12 cellular contexts compared by ENCODE assay signal in genomic region chr7:32616625-32617024, GRCh38.
DNase-seq lines count a peak whose midpoint lies in the region; ATAC-seq, FAIRE-seq and TF ChIP-seq lines count a peak whose summit lies in the region.
"Had no signal": no experiment of that assay in that cellular context is flagged by ENCODE, and none has a peak within 500 bp of the region (broad histone marks: within the 10 kb centered on the region; RNA-seq: fewer than 3 reads in every experiment).

No MANE protein-coding gene starts in this region.

- H2BK20ac ChIP-seq in H1 (ENCODE audit: low read length): 0 out of 2 replicates have a peak overlapping the region, but pooled peaks have one; percentile 23

- H3K36me3 Mint-ChIP-seq in activated T-cell treated with anti-CD3 and anti-CD28 coated beads, Interleukin-2, amount 50 U/mL, for 4 hours (ENCODE audit: insufficient read depth): no peaks in the 10 kb centered on the region
- no peaks in the 10 kb centered on the region for H3K36me3 Mint-ChIP-seq in natural killer cell
- H3K36me3 Mint-ChIP-seq: CD4-positive, CD25-positive, alpha-beta regulatory T cell had no signal

- no peak overlapping the region for H3K4ac ChIP-seq in H1 (replicated peaks; ENCODE audit: insufficient read length, low read depth, low read length)

- POLR2A ChIA-PET in H1 (lab: Charles Lee; ENCODE audit: partially characterized antibody): no interaction called here

- no peak for TF ChIP-seq RAD21 in H1 (IDR thresholded peaks at IDR 0.05 in 1 of 2, conservative IDR thresholded peaks at IDR 0.05 in 1 of 2; ENCODE audit: low read depth in 2 of 2, low read length in 2 of 2)

- no peak overlapping the region for H3K18ac ChIP-seq in H1 (ENCODE audit: extremely low read depth, low read length)

- H3K56ac ChIP-seq in H1 (replicated peaks; ENCODE audit: insufficient read length, low read depth, low read length): no peak overlapping the region

- no peak overlapping the region for H3K27ac ChIP-seq in H1 (ENCODE audit: low read depth, low read length)
- H3K27ac ChIP-seq in lung (ENCODE audit: low read depth in 1 of 2, low read length in 1 of 2): peak overlapping the region in 1 of 2 donors; percentile 23
- H3K27ac ChIP-seq: dorsolateral prefrontal cortex, vagina had no signal

- TF ChIP-seq EP300 in H1 (IDR thresholded peaks at IDR 0.05; ENCODE audit: borderline replicate concordance in 1 of 2, low read depth in 2 of 2, low read length in 2 of 2): no peak

- no peak overlapping the region for H3K14ac ChIP-seq in H1 (ENCODE audit: insufficient read length)

- H3K4me3 Mint-ChIP-seq in activated T-cell treated with anti-CD3 and anti-CD28 coated beads, Interleukin-2, amount 50 U/mL, for 4 hours: no peak overlapping the region
- H3K4me3 Mint-ChIP-seq in natural killer cell: no peak overlapping the region
- H3K4me3 Mint-ChIP-seq: CD4-positive, CD25-positive, alpha-beta regulatory T cell; memory B cell had no signal

- H3K4me2 ChIP-seq in H1 (ENCODE audit: insufficient read depth in 1 of 2, low read depth in 2 of 2, low read length in 2 of 2): no peak overlapping the region

- no peak overlapping the region for H3K9ac ChIP-seq in H1 (replicated peaks in 1 of 4; ENCODE audit: extremely low read depth in 1 of 4, low read depth in 3 of 4, low read length in 3 of 4)

- no peak for TF ChIP-seq POLR2A in H1 (IDR thresholded peaks at IDR 0.05; ENCODE audit: control extremely low read depth in 1 of 2, low read depth in 2 of 2, low read length in 2 of 2)

- H3K9me3 ChIP-seq in MG63 (no peaks in the 10 kb centered on the region), H1 (ENCODE audit: insufficient read depth in 2 of 2, low read depth in 1 of 2, low read length in 1 of 2) (no peaks in the 10 kb centered on the region), lung (ENCODE audit: control insufficient read depth in 2 of 2, insufficient read depth in 1 of 2, low read length in 1 of 2) (no peaks in the 10 kb centered on the region)
- H3K9me3 ChIP-seq: vagina had no signal

- no peak overlapping the region for H3K4me3 ChIP-seq in MG63
- H3K4me3 ChIP-seq in H1 (ENCODE audit: extremely low read depth in 1 of 4, insufficient read depth in 2 of 4, low read depth in 3 of 4, low read length in 4 of 4): no peak overlapping the region
- H3K4me3 ChIP-seq in lung: no peak overlapping the region
- H3K4me3 ChIP-seq: dorsolateral prefrontal cortex, vagina had no signal

- no peak overlapping the region for H4K8ac ChIP-seq in H1 (ENCODE audit: extremely low read depth, insufficient read depth, low read length)

- DNase-seq in AG08396 (ENCODE audit: low spot score) (peak; percentile 57), MG63 (peak; percentile 96), H1 (ENCODE audit: low read depth in 1 of 2, low spot score in 2 of 2) (no peak), lung (ENCODE audit: low spot score) (peak; percentile 32), NCI-H2107 treated with DMSO at 0.1 percent for 48 hours (lab: John Stamatoyannopoulos, UW; ENCODE audit: unreplicated experiment) (no peak), natural killer cell (no peak), NCI-H2029 (lab: John Stamatoyannopoulos, UW) (no peak)
- DNase-seq in activated T-cell treated with anti-CD3 and anti-CD28 coated beads, Interleukin-2, amount 50 U/mL, for 4 hours: no peak
- DNase-seq: CD4-positive, CD25-positive, alpha-beta regulatory T cell had no signal

- H3K27me3 Mint-ChIP-seq in activated T-cell treated with anti-CD3 and anti-CD28 coated beads, Interleukin-2, amount 50 U/mL, for 4 hours (ENCODE audit: low read depth): no peaks in the 10 kb centered on the region
- peaks cover 5 to 19% of the 10 kb centered on the region in 2 donors for H3K27me3 Mint-ChIP-seq in natural killer cell (ENCODE audit: low read depth in 2 of 2)
- H3K27me3 Mint-ChIP-seq: memory B cell had no signal

- ATAC-seq in lung (ENCODE audit: insufficient read depth, low FRiP score) (no peak), natural killer cell (no peak)
- ATAC-seq in activated T-cell treated with anti-CD3 and anti-CD28 coated beads, Interleukin-2, amount 50 U/mL, for 4 hours: no peak

- H3K36me3 ChIP-seq in MG63 (no peaks in the 10 kb centered on the region), H1 (ENCODE audit: control insufficient read depth in 2 of 4, insufficient read depth in 4 of 4, low read length in 3 of 4) (no peaks in the 10 kb centered on the region), lung (ENCODE audit: control insufficient read depth in 2 of 2, insufficient read depth in 2 of 2, low read length in 2 of 2) (no peaks in the 10 kb centered on the region)
- H3K36me3 ChIP-seq: vagina had no signal

- no peaks in the 10 kb centered on the region for H3K9me3 Mint-ChIP-seq in activated T-cell treated with anti-CD3 and anti-CD28 coated beads, Interleukin-2, amount 50 U/mL, for 4 hours
- no peaks in the 10 kb centered on the region for H3K9me3 Mint-ChIP-seq in natural killer cell

- H2AFZ ChIP-seq in H1 (ENCODE audit: low read length): no peak overlapping the region

- H3K23ac ChIP-seq in H1 (ENCODE audit: insufficient read length): no peak overlapping the region

- H3K4me1 ChIP-seq in H1 (replicated peaks in 1 of 4; ENCODE audit: control insufficient read depth in 3 of 4, insufficient read depth in 4 of 4, low read length in 3 of 4) (peaks cover under 1 to 9% (median 5%) of the 10 kb centered on the region in 4 experiments; a peak in 5 of 7 replicates), lung (ENCODE audit: control insufficient read depth in 2 of 2, insufficient read depth in 2 of 2, low read length in 2 of 2) (no peaks in the 10 kb centered on the region)

- H2AK5ac ChIP-seq in H1 (ENCODE audit: low read depth, low read length): no peak overlapping the region

- no peaks in the 10 kb centered on the region for H3K4me1 Mint-ChIP-seq in activated T-cell treated with anti-CD3 and anti-CD28 coated beads, Interleukin-2, amount 50 U/mL, for 4 hours (ENCODE audit: low read depth)
- no peaks in the 10 kb centered on the region for H3K4me1 Mint-ChIP-seq in natural killer cell
- H3K4me1 Mint-ChIP-seq: CD4-positive, CD25-positive, alpha-beta regulatory T cell; memory B cell had no signal

- CTCF ChIA-PET in H1 (lab: Charles Lee; ENCODE audit: partially characterized antibody): interaction anchor here (0.6 kb wide), 1 partner anchor 132 kb away, joined by 3 read pairs; no protein-coding TSS in a partner anchor

- intact Hi-C loops in natural killer cell (cut with micrococcal nuclease): no loop called here

- H3K79me1 ChIP-seq in H1 (ENCODE audit: low read depth, low read length): no peaks in the 10 kb centered on the region

- no peak overlapping the region for H2BK120ac ChIP-seq in H1 (replicated peaks; ENCODE audit: low read depth, low read length)

- no peak overlapping the region for H3K27ac Mint-ChIP-seq in natural killer cell
- H3K27ac Mint-ChIP-seq: CD4-positive, CD25-positive, alpha-beta regulatory T cell; memory B cell had no signal

- no peak overlapping the region for H2BK12ac ChIP-seq in H1 (ENCODE audit: low read depth, low read length)

- no peak for FAIRE-seq in H1 (lab: Jason Lieb, UNC)

- no peak for TF ChIP-seq CTCF in H1 (IDR thresholded peaks at IDR 0.05; ENCODE audit: control extremely low read depth in 1 of 3, insufficient read depth in 1 of 3, low read depth in 1 of 3, low read length in 3 of 3)
- TF ChIP-seq CTCF in lung (IDR thresholded peaks at IDR 0.05; ENCODE audit: control extremely low read depth, extremely low read depth): no peak
- TF ChIP-seq CTCF in natural killer cell (IDR thresholded peaks at IDR 0.05): no peak

- no peak overlapping the region for H4K91ac ChIP-seq in H1 (replicated peaks; ENCODE audit: insufficient read length, low read length)

- WGBS in H1 (ENCODE audit: extremely low coverage in 1 of 2, insufficient coverage in 1 of 2, insufficient read length in 1 of 2, insufficient replicate concordance in 2 of 2, low coverage in 1 of 2, low lambda C conversion rate in 2 of 2, missing lambda C conversion rate in 1 of 2), 2 experiments: 94% methylated on average over 1 of the region's 1 CpG; no CpG with 5 or more reads in 1 of the 2 experiments
- 88 to 100% methylated on average over 1 of the region's 1 CpG for WGBS in lung, 2 donors

- H4K5ac ChIP-seq in H1 (ENCODE audit: insufficient read length, low read depth, low read length): no peak overlapping the region

- H3K23me2 ChIP-seq in H1 (ENCODE audit: low read depth, low read length): no peaks in the 10 kb centered on the region

- H3K27me3 ChIP-seq in MG63: no peaks in the 10 kb centered on the region
- no peaks in the 10 kb centered on the region for H3K27me3 ChIP-seq in H1 (replicated peaks in 1 of 4; ENCODE audit: control insufficient read depth in 3 of 4, extremely low read depth in 1 of 4, insufficient read depth in 3 of 4, low read length in 3 of 4)
- H3K27me3 ChIP-seq in lung (ENCODE audit: control insufficient read depth, insufficient read depth): no peaks in the 10 kb centered on the region
- H3K27me3 ChIP-seq: dorsolateral prefrontal cortex, vagina had no signal

- no peak overlapping the region for H2BK15ac ChIP-seq in H1 (ENCODE audit: low read length)

- H3K79me2 ChIP-seq in H1 (ENCODE audit: control insufficient read depth in 1 of 2, insufficient read depth in 2 of 2, low read length in 2 of 2): no peaks in the 10 kb centered on the region

- no peak overlapping the region for H2BK5ac ChIP-seq in H1 (ENCODE audit: low read depth, low read length)

- H4K20me1 ChIP-seq in H1 (replicated peaks in 1 of 2; ENCODE audit: control insufficient read depth in 1 of 2, insufficient read depth in 2 of 2, low read length in 2 of 2): no peaks in the 10 kb centered on the region

TF ChIP-seq in H1, 55 proteins besides CTCF, POLR2A, EP300 and RAD21:
- TF ChIP-seq GABPA (IDR thresholded peaks at IDR 0.05; ENCODE audit: borderline replicate concordance, insufficient read depth, low read length) (no peak), HDAC6 (IDR thresholded peaks at IDR 0.05; ENCODE audit: low read depth, low read length) (no peak), ASH2L (IDR thresholded peaks at IDR 0.05; ENCODE audit: low read length) (no peak), TAF7 (optimal IDR thresholded peaks at IDR 0.05; ENCODE audit: borderline replicate concordance, low read depth, low read length) (no peak)

Comparison
In these comparisons a context has a peak if more than half of its experiments do, and no peak if none do; other contexts are left out.
1. DNase-seq: peak in AG08396 (single experiment), MG63 (single experiment) and lung (single experiment); none in H1 (0 of 2), NCI-H2107 treated with DMSO at 0.1 percent for 48 hours (single experiment), activated T-cell treated with anti-CD3 and anti-CD28 coated beads, Interleukin-2, amount 50 U/mL, for 4 hours (single experiment), natural killer cell (single experiment) and NCI-H2029 (single experiment).